ENCODE assay signal across 8 cellular contexts in the genomic region with DNA sequence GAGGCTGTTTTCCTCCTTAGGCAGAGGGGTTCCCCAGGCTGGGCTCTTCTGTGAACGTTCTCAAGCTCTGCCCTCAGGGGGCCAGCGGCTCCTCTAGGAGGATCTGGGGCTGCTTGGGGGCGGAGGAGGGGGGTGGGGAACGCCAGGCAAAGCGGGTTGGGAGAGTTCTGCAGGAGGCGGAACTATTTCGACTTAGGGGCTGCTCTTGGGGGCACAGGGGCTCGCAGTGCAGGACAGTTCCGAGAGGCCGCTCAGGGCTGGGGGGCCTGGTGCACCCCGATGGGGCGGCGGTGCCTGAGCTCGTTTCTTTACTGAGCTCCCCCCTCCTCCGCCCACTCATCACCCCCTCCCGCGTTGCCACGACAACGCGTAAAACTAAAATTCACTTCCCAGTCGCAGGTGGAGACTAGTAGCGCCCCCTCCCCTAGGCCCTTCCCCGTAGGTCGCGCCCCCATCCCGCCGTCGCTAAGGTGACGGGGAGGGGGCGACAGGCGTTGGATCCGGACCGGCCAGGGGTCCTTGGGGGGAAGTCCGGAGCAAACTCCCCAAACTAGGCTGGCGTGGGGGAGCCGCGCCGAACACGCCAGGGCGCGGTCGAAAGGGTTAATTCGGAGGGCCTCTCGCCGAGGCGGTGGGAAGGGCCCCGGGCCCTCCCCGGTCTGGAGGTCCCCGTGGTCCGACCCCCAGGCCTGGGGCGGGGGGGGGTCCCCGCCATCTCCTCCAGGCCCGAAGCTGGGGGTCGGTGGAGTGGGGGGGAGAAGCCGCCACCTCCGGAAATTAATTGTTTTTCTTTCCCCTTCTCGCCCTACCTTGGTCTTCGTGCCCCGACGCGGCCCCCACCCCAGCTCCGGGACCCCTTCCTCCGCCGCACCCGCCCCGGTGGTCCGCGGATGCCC. TPM values are rescaled to one million over a fixed set of nuclear protein-coding genes. Genes with fewer than 3 reads are reported as not detected.
DNase-seq lines count a peak whose midpoint lies in the region; ATAC-seq, FAIRE-seq and TF ChIP-seq lines count a peak whose summit lies in the region.

No MANE protein-coding gene starts in this region.

- H3K27ac Mint-ChIP-seq in activated naive CD4-positive, alpha-beta T cell treated with anti-CD3 and anti-CD28 coated beads, Interleukin-2, amount 10 ng/mL, durations not matched to agents 7 days and 5 days, result no peak overlapping the region

- no peak overlapping the region for H3K9ac ChIP-seq in smooth muscle cell (ENCODE audit: low read depth)

- no peaks in the 10 kb centered on the region for H3K36me3 Mint-ChIP-seq in activated naive CD4-positive, alpha-beta T cell treated with anti-CD3 and anti-CD28 coated beads, Interleukin-2, amount 10 ng/mL, durations not matched to agents 7 days and 5 days

- H3F3A ChIP-seq in smooth muscle cell (ENCODE audit: low read depth), result no peaks in the 10 kb centered on the region

- CTCF ChIA-PET in HEK293 (lab: Yijun Ruan, JAX), result no interaction called here
- CTCF ChIA-PET in activated naive CD4-positive, alpha-beta T cell treated with anti-CD3 and anti-CD28 coated beads, Interleukin-2, amount 10 ng/mL, durations not matched to agents 7 days and 5 days (lab: Charles Lee), result no interaction called here

- DNase-seq in activated naive CD4-positive, alpha-beta T cell treated with anti-CD3 and anti-CD28 coated beads, Interleukin-2, amount 10 ng/mL, durations not matched to agents 7 days and 5 days, result peak; percentile 40
- DNase-seq in iPS-NIHi7 (ENCODE audit: extremely low spot score), result peak; percentile 64
- DNase-seq in smooth muscle cell (lab: John Stamatoyannopoulos, UW; ENCODE audit: unreplicated experiment), result no peak
- no peak for DNase-seq in LoVo (ENCODE audit: low spot score)
- DNase-seq in SJCRH30, result no peak
- DNase-seq in D721Med (ENCODE audit: insufficient read length, low spot score), result no peak

- peaks cover 8% of the 10 kb centered on the region for H3K4me1 Mint-ChIP-seq in activated naive CD4-positive, alpha-beta T cell treated with anti-CD3 and anti-CD28 coated beads, Interleukin-2, amount 10 ng/mL, durations not matched to agents 7 days and 5 days

- H3K4me1 ChIP-seq in HEK293 (ENCODE audit: control insufficient read depth, insufficient read depth, low read length) (no peaks in the 10 kb centered on the region), smooth muscle cell (ENCODE audit: low read depth) (peaks cover 7% of the 10 kb centered on the region), SJCRH30 (no peaks in the 10 kb centered on the region)

- POLR2A ChIA-PET in HEK293 (lab: Yijun Ruan, JAX), result no interaction called here

- peak overlapping the region; percentile 88 for H3K4me2 ChIP-seq in smooth muscle cell

- H3K27me3 Mint-ChIP-seq in activated naive CD4-positive, alpha-beta T cell treated with anti-CD3 and anti-CD28 coated beads, Interleukin-2, amount 10 ng/mL, durations not matched to agents 7 days and 5 days, result peaks cover 85% of the 10 kb centered on the region

- H3K36me3 ChIP-seq in HEK293 (ENCODE audit: control insufficient read depth in 2 of 2, insufficient read depth in 1 of 2, low read length in 2 of 2), result no peaks in the 10 kb centered on the region
- no peaks in the 10 kb centered on the region for H3K36me3 ChIP-seq in smooth muscle cell (ENCODE audit: low read depth)
- no peaks in the 10 kb centered on the region for H3K36me3 ChIP-seq in SJCRH30

- no peaks in the 10 kb centered on the region for H4K20me1 ChIP-seq in smooth muscle cell (ENCODE audit: low read depth)

- no peaks in the 10 kb centered on the region for H3K79me2 ChIP-seq in smooth muscle cell (ENCODE audit: low read depth)

- no peak for TF ChIP-seq CTCF in HEK293 (tag by site-specific recombination; IDR thresholded peaks at IDR 0.05)
- TF ChIP-seq CTCF in smooth muscle cell (IDR thresholded peaks at IDR 0.05; ENCODE audit: borderline replicate concordance, insufficient read depth, poor library complexity, severe bottlenecking), result no peak
- TF ChIP-seq CTCF in D721Med (IDR thresholded peaks at IDR 0.05; ENCODE audit: insufficient read depth, missing control alignments), result no peak

- H3K27ac ChIP-seq in HEK293 (ENCODE audit: extremely low read depth, low read depth, low read length), result no peak overlapping the region
- no peak overlapping the region for H3K27ac ChIP-seq in smooth muscle cell (ENCODE audit: low read depth)
- H3K27ac ChIP-seq in SJCRH30, result no peak overlapping the region

- 11% methylated on average over 33 of the region's 68 CpGs for WGBS in smooth muscle cell (ENCODE audit: low lambda C conversion rate)

- H2AFZ ChIP-seq in smooth muscle cell (ENCODE audit: low read depth), result no peak overlapping the region

- H3K4me3 Mint-ChIP-seq in activated naive CD4-positive, alpha-beta T cell treated with anti-CD3 and anti-CD28 coated beads, Interleukin-2, amount 10 ng/mL, durations not matched to agents 7 days and 5 days, result peak overlapping the region; percentile 18

- no peak overlapping the region for H3K4me3 ChIP-seq in HEK293 (ENCODE audit: low read depth, low read length)
- H3K4me3 ChIP-seq in smooth muscle cell, result peak overlapping the region; percentile 48
- H3K4me3 ChIP-seq in SJCRH30, result no peak overlapping the region

- H3K9me3 ChIP-seq in HEK293 (ENCODE audit: control insufficient read depth, insufficient read depth, low read depth, low read length) (no peaks in the 10 kb centered on the region), smooth muscle cell (replicated peaks; ENCODE audit: low read depth) (no peaks in the 10 kb centered on the region), SJCRH30 (replicated peaks) (no peaks in the 10 kb centered on the region)

- no peaks in the 10 kb centered on the region for H3K9me3 Mint-ChIP-seq in activated naive CD4-positive, alpha-beta T cell treated with anti-CD3 and anti-CD28 coated beads, Interleukin-2, amount 10 ng/mL, durations not matched to agents 7 days and 5 days

- no peak for FAIRE-seq in D721Med (lab: Jason Lieb, UNC)

- ATAC-seq in GM19351 (IDR thresholded peaks at IDR 0.05; ENCODE audit: unreplicated experiment), result no peak

- H3K27me3 ChIP-seq in smooth muscle cell (ENCODE audit: low read depth), result no peaks in the 10 kb centered on the region
- H3K27me3 ChIP-seq in SJCRH30, result 0 out of 2 replicates have a peak, but pooled peaks cover 2% of the 10 kb centered on the region

TF ChIP-seq in HEK293, 187 proteins besides CTCF, POLR2A, EP300 and RAD21 (continues in another document):
- TF ChIP-seq ZNF132 (tag by site-specific recombination; IDR thresholded peaks at IDR 0.05; ENCODE audit: borderline replicate concordance) (no peak), RBAK (tag by site-specific recombination; IDR thresholded peaks at IDR 0.05) (no peak), ZNF302 (tag by site-specific recombination; IDR thresholded peaks at IDR 0.05; ENCODE audit: low read depth) (no peak), ZBTB1 (tag by site-specific recombination; IDR thresholded peaks at IDR 0.05) (no peak), ZEB2 (tag by site-specific recombination; IDR thresholded peaks at IDR 0.05) (no peak), ZNF596 (tag by site-specific recombination; IDR thresholded peaks at IDR 0.05) (no peak), ZNF366 (tag by site-specific recombination; conservative IDR thresholded peaks at IDR 0.05) (no peak), ZBTB10 (tag by site-specific recombination; IDR thresholded peaks at IDR 0.05) (peak; percentile 22; the same call in 1 of the 2 replicates), EGR2 (tag by site-specific recombination; IDR thresholded peaks at IDR 0.05; ENCODE audit: low read depth) (peak; percentile 15; the same call in 1 of the 2 replicates), ZNF707 (tag by site-specific recombination; IDR thresholded peaks at IDR 0.05) (no peak), ZNF426 (tag by site-specific recombination; IDR thresholded peaks at IDR 0.05) (no peak), OSR2 (tag by site-specific recombination; IDR thresholded peaks at IDR 0.05) (no peak)

RNA-seq across cellular contexts. Expression of gene SHANK3, which starts 0.9 kb away (rescaled TPM):
- 1.3 and 2.0 TPM in 2 replicates for total RNA-seq in smooth muscle cell
- polyA plus RNA-seq in smooth muscle cell, result 1.6 and 1.9 TPM in 2 replicates
- total RNA-seq in SJCRH30 (2014; rRNA removed; shearing (Covaris generic)), result 0.08 and 0.12 TPM in 2 replicates

RNA-seq across cellular contexts. Expression of gene ARSA, which starts 45.5 kb away (rescaled TPM):
- 16.6 and 19.9 TPM in 2 replicates for total RNA-seq in smooth muscle cell
- polyA plus RNA-seq in smooth muscle cell, result 16.6 and 17.7 TPM in 2 replicates
- 1.8 TPM in 2 replicates for total RNA-seq in SJCRH30 (2014; rRNA removed; shearing (Covaris generic))

Comparison
In these comparisons a context has a peak if more than half of its experiments do, and no peak if none do; other contexts are left out.
1. DNase-seq: peak in activated naive CD4-positive, alpha-beta T cell treated with anti-CD3 and anti-CD28 coated beads, Interleukin-2, amount 10 ng/mL, durations not matched to agents 7 days and 5 days (single experiment) and iPS-NIHi7 (single experiment); none in smooth muscle cell (single experiment), LoVo (single experiment), SJCRH30 (0 of 2) and D721Med (single experiment).